Comparison of ENCODE assay signal across 1 cellular context in genomic region chr11:72422414-72422813, GRCh38.
A peak's percentile ranks its signal among the peaks of the same experiment; 100 is the strongest.
TF ChIP-seq lines count a peak whose summit lies in the region.

No MANE protein-coding gene starts in this region.

TF ChIP-seq in HepG2, 621 proteins besides CTCF, POLR2A, EP300 and RAD21 (continued from another document and continues in another):
- TF ChIP-seq ZNF609 (CRISPR knock-in tag; IDR thresholded peaks at IDR 0.05; ENCODE audit: borderline replicate concordance) (peak; percentile 16; the same call in 1 of the 2 replicates), NCOA2 (CRISPR knock-in tag; IDR thresholded peaks at IDR 0.05) (peak; percentile 70), TEAD3 (CRISPR knock-in tag; optimal IDR thresholded peaks at IDR 0.05; ENCODE audit: borderline replicate concordance) (peak; percentile 67), NR2C2 (CRISPR knock-in tag; IDR thresholded peaks at IDR 0.05; ENCODE audit: borderline replicate concordance) (0 out of 2 replicates have a peak, but pooled peaks have one; percentile 48), ZSCAN29 (CRISPR knock-in tag; conservative IDR thresholded peaks at IDR 0.05) (0 out of 2 replicates have a peak, but pooled peaks have one; percentile 25), PHF8 (CRISPR knock-in tag; IDR thresholded peaks at IDR 0.05) (no peak), HMG20A (CRISPR knock-in tag; IDR thresholded peaks at IDR 0.05; ENCODE audit: borderline replicate concordance) (peak; percentile 75; the same call in 1 of the 2 replicates), CHD4 (IDR thresholded peaks at IDR 0.05; ENCODE audit: borderline replicate concordance, low read length) (0 out of 2 replicates have a peak, but pooled peaks have one; percentile 43), AHDC1 (CRISPR knock-in tag; IDR thresholded peaks at IDR 0.05; ENCODE audit: borderline replicate concordance) (peak; percentile 18; the same call in 1 of the 2 replicates), ASH2L (IDR thresholded peaks at IDR 0.05; ENCODE audit: insufficient read length, low read depth, low read length) (peak; percentile 50), CBFB (CRISPR knock-in tag; IDR thresholded peaks at IDR 0.05) (no peak), ZNF331 (CRISPR knock-in tag; IDR thresholded peaks at IDR 0.05) (0 out of 2 replicates have a peak, but pooled peaks have one; percentile 28), SOX5 (CRISPR knock-in tag; IDR thresholded peaks at IDR 0.05; ENCODE audit: borderline replicate concordance) (peak; percentile 37; the same call in 1 of the 2 replicates), FOXP4 (CRISPR knock-in tag; IDR thresholded peaks at IDR 0.05) (peak; percentile 71), NBN (conservative IDR thresholded peaks at IDR 0.05) (no peak), PHF5A (CRISPR knock-in tag; IDR thresholded peaks at IDR 0.05; ENCODE audit: low read depth, unreplicated experiment) (no peak), FOXJ3 (CRISPR knock-in tag; IDR thresholded peaks at IDR 0.05; ENCODE audit: borderline replicate concordance) (peak; percentile 20; the same call in 1 of the 2 replicates), NR2F1 (CRISPR knock-in tag; IDR thresholded peaks at IDR 0.05) (peak; percentile 67 to 73; a peak in 3 of 4 replicates), HNRNPLL (IDR thresholded peaks at IDR 0.05; ENCODE audit: low read depth, low read length, poor library complexity, severe bottlenecking) (no peak), ZNF12 (CRISPR knock-in tag; IDR thresholded peaks at IDR 0.05) (no peak), LBX2 (CRISPR knock-in tag; IDR thresholded peaks at IDR 0.05; ENCODE audit: borderline replicate concordance) (no peak), BCL6 (CRISPR knock-in tag; IDR thresholded peaks at IDR 0.05) (peak; percentile 26; the same call in 1 of the 2 replicates), RFXAP (CRISPR knock-in tag; IDR thresholded peaks at IDR 0.05; ENCODE audit: borderline replicate concordance) (no peak), TFAP4 (IDR thresholded peaks at IDR 0.05; ENCODE audit: borderline replicate concordance, low read depth) (no peak), DPF2 (CRISPR knock-in tag; IDR thresholded peaks at IDR 0.05; ENCODE audit: borderline replicate concordance, low read depth) (peak; percentile 53; the same call in 1 of the 2 replicates), MED8 (CRISPR knock-in tag; IDR thresholded peaks at IDR 0.05; ENCODE audit: insufficient replicate concordance) (no peak), NR2F2 (IDR thresholded peaks at IDR 0.05; ENCODE audit: borderline replicate concordance, low read depth) (0 out of 2 replicates have a peak, but pooled peaks have one; percentile 31), ATF7 (IDR thresholded peaks at IDR 0.05) (no peak), ATF7 (CRISPR knock-in tag; IDR thresholded peaks at IDR 0.05) (no peak), MED1 (CRISPR knock-in tag; IDR thresholded peaks at IDR 0.05) (peak; percentile 64), NR2F6 (IDR thresholded peaks at IDR 0.05) (peak; percentile 88), NR2F6 (CRISPR knock-in tag; IDR thresholded peaks at IDR 0.05) (peak; percentile 94), KMT2B (CRISPR knock-in tag; IDR thresholded peaks at IDR 0.05) (no peak), SIX4 (CRISPR knock-in tag; IDR thresholded peaks at IDR 0.05) (peak; percentile 99), RXRB (CRISPR knock-in tag; IDR thresholded peaks at IDR 0.05; ENCODE audit: borderline replicate concordance) (peak; percentile 84), FOXK1 (CRISPR knock-in tag; IDR thresholded peaks at IDR 0.05; ENCODE audit: borderline replicate concordance, low read depth) (peak; percentile 66; the same call in 1 of the 2 replicates), MIER3 (CRISPR knock-in tag; IDR thresholded peaks at IDR 0.05; ENCODE audit: borderline replicate concordance) (0 out of 2 replicates have a peak, but pooled peaks have one; percentile 39), SAP130 (CRISPR knock-in tag; IDR thresholded peaks at IDR 0.05; ENCODE audit: low read depth) (peak; percentile 52; the same call in 1 of the 2 replicates), MIXL1 (CRISPR knock-in tag; IDR thresholded peaks at IDR 0.05) (peak; percentile 63; the same call in 1 of the 2 replicates), ZNF790 (CRISPR knock-in tag; IDR thresholded peaks at IDR 0.05; ENCODE audit: borderline replicate concordance) (no peak), THRA (CRISPR knock-in tag; IDR thresholded peaks at IDR 0.05; ENCODE audit: borderline replicate concordance) (0 out of 2 replicates have a peak, but pooled peaks have one; percentile 27), FOXA3 (CRISPR knock-in tag; IDR thresholded peaks at IDR 0.05) (peak; percentile 83), ARID5B (CRISPR knock-in tag; IDR thresholded peaks at IDR 0.05) (peak; percentile 81), MAFG (CRISPR knock-in tag; IDR thresholded peaks at IDR 0.05) (no peak), HNF4A (CRISPR knock-in tag; IDR thresholded peaks at IDR 0.05) (peak; percentile 88), ESRRA (CRISPR knock-in tag; IDR thresholded peaks at IDR 0.05; ENCODE audit: low read depth) (peak; percentile 65; the same call in 1 of the 2 replicates), FOXP1 (IDR thresholded peaks at IDR 0.05) (no peak), FOXP1 (CRISPR knock-in tag; IDR thresholded peaks at IDR 0.05) (peak; percentile 42)
